Comparison of ENCODE assay signal across 9 cellular contexts in genomic region chr17:19336938-19337711, GRCh38. TPM values are rescaled to one million over a fixed set of nuclear protein-coding genes. Genes with fewer than 3 reads are reported as not detected.
DNase-seq lines count a peak whose midpoint lies in the region; ATAC-seq and TF ChIP-seq lines count a peak whose summit lies in the region.
"Had no signal": no experiment of that assay in that cellular context is flagged by ENCODE, and none has a peak within 500 bp of the region (broad histone marks: within the 10 kb centered on the region; RNA-seq: fewer than 3 reads in every experiment).

No MANE protein-coding gene starts in this region.

- WGBS in esophagus muscularis mucosa: 48% methylated on average over 18 of the region's 21 CpGs

- H3K4me1 ChIP-seq in esophagus muscularis mucosa (peaks cover 15 to 34% (median 21%) of the 10 kb centered on the region in 4 donors), uterus (no peaks in the 10 kb centered on the region), BE2C (no peaks in the 10 kb centered on the region)

- in situ Hi-C loops in GM13977 (cut with MboI; ENCODE audit: low pct_unique_long_range_greater_than_20kb, low sequenced_read_pairs, unreplicated experiment): no loop called here

- no peak for DNase-seq in activated naive CD8-positive, alpha-beta T cell treated with anti-CD3 and anti-CD28 coated beads, Interleukin-2, amount 10 ng/mL, durations not matched to agents 7 days and 5 days
- no peak for DNase-seq in activated naive CD8-positive, alpha-beta T cell treated with anti-CD3 and anti-CD28 coated beads, Interleukin-2, amount 50 U/mL, for 24 hours
- no peak for DNase-seq in esophagus muscularis mucosa (ENCODE audit: extremely low spot score)
- no peak for DNase-seq in mesothelial cell of epicardium (ENCODE audit: low spot score in 2 of 2, unreplicated experiment in 2 of 2)
- peak in 1 of 2 donors; percentile 61 for DNase-seq in uterus
- DNase-seq in BE2C: no peak
- DNase-seq in NCI-H1417 treated with DMSO at 0.1 percent for 48 hours (lab: John Stamatoyannopoulos, UW): no peak
- DNase-seq in GM13977 (ENCODE audit: low spot score): no peak

- TF ChIP-seq POLR2A in esophagus muscularis mucosa (IDR thresholded peaks at IDR 0.05; ENCODE audit: low read depth) (no peak), uterus (IDR thresholded peaks at IDR 0.05) (no peak)

- H3K36me3 Mint-ChIP-seq in activated naive CD8-positive, alpha-beta T cell treated with anti-CD3 and anti-CD28 coated beads, Interleukin-2, amount 10 ng/mL, durations not matched to agents 7 days and 5 days: no peaks in the 10 kb centered on the region
- H3K36me3 Mint-ChIP-seq in activated naive CD8-positive, alpha-beta T cell treated with anti-CD3 and anti-CD28 coated beads, Interleukin-2, amount 50 U/mL, for 24 hours (ENCODE audit: low read depth): no peaks in the 10 kb centered on the region
- no peaks in the 10 kb centered on the region for H3K36me3 Mint-ChIP-seq in mesothelial cell of epicardium

- H3K4me1 Mint-ChIP-seq in activated naive CD8-positive, alpha-beta T cell treated with anti-CD3 and anti-CD28 coated beads, Interleukin-2, amount 10 ng/mL, durations not matched to agents 7 days and 5 days: no peaks in the 10 kb centered on the region
- H3K4me1 Mint-ChIP-seq in activated naive CD8-positive, alpha-beta T cell treated with anti-CD3 and anti-CD28 coated beads, Interleukin-2, amount 50 U/mL, for 24 hours: peaks cover 9% of the 10 kb centered on the region
- peaks cover 20% of the 10 kb centered on the region for H3K4me1 Mint-ChIP-seq in mesothelial cell of epicardium

- peak overlapping the region; percentile 67 for H3K27ac Mint-ChIP-seq in activated naive CD8-positive, alpha-beta T cell treated with anti-CD3 and anti-CD28 coated beads, Interleukin-2, amount 10 ng/mL, durations not matched to agents 7 days and 5 days
- no peak overlapping the region for H3K27ac Mint-ChIP-seq in activated naive CD8-positive, alpha-beta T cell treated with anti-CD3 and anti-CD28 coated beads, Interleukin-2, amount 50 U/mL, for 24 hours
- peak overlapping the region; percentile 51 for H3K27ac Mint-ChIP-seq in mesothelial cell of epicardium
- H3K27ac Mint-ChIP-seq: activated CD8-positive, alpha-beta T cell treated with anti-CD3 and anti-CD28 coated beads, Interleukin-2, amount 10 ng/mL, durations not matched to agents 7 days and 5 days had no signal

- H3K4me3 ChIP-seq in esophagus muscularis mucosa (no peak overlapping the region), uterus (no peak overlapping the region), BE2C (ENCODE audit: low read depth, low read length) (no peak overlapping the region)

- H3K27me3 ChIP-seq in esophagus muscularis mucosa: no peaks in the 10 kb centered on the region
- no peaks in the 10 kb centered on the region for H3K27me3 ChIP-seq in uterus
- H3K27me3 ChIP-seq in BE2C: no peaks in the 10 kb centered on the region

- POLR2A ChIA-PET in activated naive CD8-positive, alpha-beta T cell treated with anti-CD3 and anti-CD28 coated beads, Interleukin-2, amount 10 ng/mL, durations not matched to agents 7 days and 5 days (lab: Charles Lee): no interaction called here

- no peaks in the 10 kb centered on the region for H3K9me3 Mint-ChIP-seq in activated naive CD8-positive, alpha-beta T cell treated with anti-CD3 and anti-CD28 coated beads, Interleukin-2, amount 10 ng/mL, durations not matched to agents 7 days and 5 days
- H3K9me3 Mint-ChIP-seq in activated naive CD8-positive, alpha-beta T cell treated with anti-CD3 and anti-CD28 coated beads, Interleukin-2, amount 50 U/mL, for 24 hours: no peaks in the 10 kb centered on the region
- no peaks in the 10 kb centered on the region for H3K9me3 Mint-ChIP-seq in mesothelial cell of epicardium

- H3K27me3 Mint-ChIP-seq in activated naive CD8-positive, alpha-beta T cell treated with anti-CD3 and anti-CD28 coated beads, Interleukin-2, amount 10 ng/mL, durations not matched to agents 7 days and 5 days: peaks cover 23% of the 10 kb centered on the region
- peaks cover 26% of the 10 kb centered on the region for H3K27me3 Mint-ChIP-seq in activated naive CD8-positive, alpha-beta T cell treated with anti-CD3 and anti-CD28 coated beads, Interleukin-2, amount 50 U/mL, for 24 hours
- H3K27me3 Mint-ChIP-seq in mesothelial cell of epicardium (ENCODE audit: low read depth): no peaks in the 10 kb centered on the region

- H3K27ac ChIP-seq in esophagus muscularis mucosa (replicated peaks in 1 of 4) (peak overlapping the region in 1 of 4 donors; percentile 21), uterus (peak overlapping the region; percentile 26 to 37)

- H3K9me3 ChIP-seq in esophagus muscularis mucosa (no peaks in the 10 kb centered on the region), uterus (no peaks in the 10 kb centered on the region), BE2C (no peaks in the 10 kb centered on the region)

- intact Hi-C loops in esophagus muscularis mucosa (cut with DNase I): no loop called here
- intact Hi-C loops in uterus (cut with DNase I; ENCODE audit: low total_unique reads): no loop called here

- ATAC-seq in activated naive CD8-positive, alpha-beta T cell treated with anti-CD3 and anti-CD28 coated beads, Interleukin-2, amount 10 ng/mL, durations not matched to agents 7 days and 5 days (ENCODE audit: low read depth): no peak
- no peak for ATAC-seq in activated naive CD8-positive, alpha-beta T cell treated with anti-CD3 and anti-CD28 coated beads, Interleukin-2, amount 50 U/mL, for 24 hours

- H3K36me3 ChIP-seq in esophagus muscularis mucosa (peaks cover 0 to 34% (median 23%) of the 10 kb centered on the region in 4 donors), uterus (no peaks in the 10 kb centered on the region), BE2C (no peaks in the 10 kb centered on the region)

- TF ChIP-seq EP300 in esophagus muscularis mucosa (IDR thresholded peaks at IDR 0.05): no peak

- TF ChIP-seq CTCF in esophagus muscularis mucosa (IDR thresholded peaks at IDR 0.05) (peak in 2 of 3 experiments; percentile 62 to 66), mesothelial cell of epicardium (IDR thresholded peaks at IDR 0.05; ENCODE audit: unreplicated experiment) (no peak), uterus (IDR thresholded peaks at IDR 0.05) (peak; percentile 46 to 80 (median 58)), BE2C (IDR thresholded peaks at IDR 0.05; ENCODE audit: low read depth, low read length) (no peak), GM13977 (IDR thresholded peaks at IDR 0.05; ENCODE audit: extremely low read depth, insufficient read depth, missing control alignments) (no peak)

- H3K4me3 Mint-ChIP-seq in activated naive CD8-positive, alpha-beta T cell treated with anti-CD3 and anti-CD28 coated beads, Interleukin-2, amount 10 ng/mL, durations not matched to agents 7 days and 5 days: no peak overlapping the region
- H3K4me3 Mint-ChIP-seq in activated naive CD8-positive, alpha-beta T cell treated with anti-CD3 and anti-CD28 coated beads, Interleukin-2, amount 50 U/mL, for 24 hours: no peak overlapping the region
- no peak overlapping the region for H3K4me3 Mint-ChIP-seq in mesothelial cell of epicardium
- H3K4me3 Mint-ChIP-seq: activated CD8-positive, alpha-beta T cell treated with anti-CD3 and anti-CD28 coated beads, Interleukin-2, amount 10 ng/mL, durations not matched to agents 7 days and 5 days had no signal

RNA-seq across cellular contexts. Expression of gene B9D1, which starts 25.4 kb away (rescaled TPM):
- total RNA-seq in activated naive CD8-positive, alpha-beta T cell treated with anti-CD3 and anti-CD28 coated beads, Interleukin-2, amount 10 ng/mL, durations not matched to agents 7 days and 5 days: 1 to 10 TPM; 1.6 to 2.1 TPM
- total RNA-seq in esophagus muscularis mucosa (10 to 100 TPM in 1 of 4 donors, 1 to 10 TPM in 3; 9.5 to 13.8 (median 9.9) TPM), mesothelial cell of epicardium (20.9 to 26.2 TPM (median 22.2 TPM) in 3 replicates), uterus (100 to 1,000 TPM in 1 of 4 donors, 10 to 100 TPM in 2, 1 to 10 TPM in 1; 3.8 to 105 (median 25.6) TPM)
- 4.8 TPM for polyA plus RNA-seq in BE2C (2012; ENCODE audit: insufficient read depth, insufficient read length, low read depth)

RNA-seq across cellular contexts. Expression of gene MAPK7, which starts 41.2 kb away (rescaled TPM):
- total RNA-seq in activated naive CD8-positive, alpha-beta T cell treated with anti-CD3 and anti-CD28 coated beads, Interleukin-2, amount 10 ng/mL, durations not matched to agents 7 days and 5 days: 10 to 100 TPM; 26.8 to 27.4 TPM
- total RNA-seq in esophagus muscularis mucosa (10 to 100 TPM; 26.3 to 41.4 (median 33.2) TPM), mesothelial cell of epicardium (46.0 to 49.0 TPM (median 47.6 TPM) in 3 replicates), uterus (10 to 100 TPM in 3 of 4 donors, 1 to 10 TPM in 1; 3.3 to 72.8 (median 18.3) TPM)
- 28.1 TPM for polyA plus RNA-seq in BE2C (2012; ENCODE audit: insufficient read depth, insufficient read length, low read depth)

RNA-seq across cellular contexts. Expression of gene MFAP4, which starts 49.9 kb away (rescaled TPM):
- not detected for total RNA-seq in activated naive CD8-positive, alpha-beta T cell treated with anti-CD3 and anti-CD28 coated beads, Interleukin-2, amount 10 ng/mL, durations not matched to agents 7 days and 5 days
- total RNA-seq in esophagus muscularis mucosa (100 to 1,000 TPM; 127 to 315 (median 226) TPM), mesothelial cell of epicardium (194 to 213 TPM (median 210 TPM) in 3 replicates), uterus (100 to 1,000 TPM in 2 of 4 donors, 10 to 100 TPM in 2; 81.2 to 149 (median 117) TPM)
- 80.5 TPM for polyA plus RNA-seq in BE2C (2012; ENCODE audit: insufficient read depth, insufficient read length, low read depth)
- total RNA-seq: activated CD8-positive, alpha-beta T cell treated with anti-CD3 and anti-CD28 coated beads, Interleukin-2, amount 10 ng/mL, durations not matched to agents 7 days and 5 days had no signal

Comparison
In these comparisons a context has a peak if more than half of its experiments do, and no peak if none do; other contexts are left out.
1. CTCF ChIP-seq: peak in esophagus muscularis mucosa (2 of 3) and uterus (4 of 4); none in mesothelial cell of epicardium (single experiment), BE2C (single experiment) and GM13977 (single experiment).
2. RNA of gene MFAP4, which starts 49.9 kb away (total RNA-seq): 127 to 315 TPM in esophagus muscularis mucosa, 194 to 213 TPM in mesothelial cell of epicardium and 81.2 to 149 TPM in uterus; not detected in activated naive CD8-positive, alpha-beta T cell treated with anti-CD3 and anti-CD28 coated beads, Interleukin-2, amount 10 ng/mL, durations not matched to agents 7 days and 5 days; every median in the first group is over 10 times any median in the second.